In the genomic region with DNA sequence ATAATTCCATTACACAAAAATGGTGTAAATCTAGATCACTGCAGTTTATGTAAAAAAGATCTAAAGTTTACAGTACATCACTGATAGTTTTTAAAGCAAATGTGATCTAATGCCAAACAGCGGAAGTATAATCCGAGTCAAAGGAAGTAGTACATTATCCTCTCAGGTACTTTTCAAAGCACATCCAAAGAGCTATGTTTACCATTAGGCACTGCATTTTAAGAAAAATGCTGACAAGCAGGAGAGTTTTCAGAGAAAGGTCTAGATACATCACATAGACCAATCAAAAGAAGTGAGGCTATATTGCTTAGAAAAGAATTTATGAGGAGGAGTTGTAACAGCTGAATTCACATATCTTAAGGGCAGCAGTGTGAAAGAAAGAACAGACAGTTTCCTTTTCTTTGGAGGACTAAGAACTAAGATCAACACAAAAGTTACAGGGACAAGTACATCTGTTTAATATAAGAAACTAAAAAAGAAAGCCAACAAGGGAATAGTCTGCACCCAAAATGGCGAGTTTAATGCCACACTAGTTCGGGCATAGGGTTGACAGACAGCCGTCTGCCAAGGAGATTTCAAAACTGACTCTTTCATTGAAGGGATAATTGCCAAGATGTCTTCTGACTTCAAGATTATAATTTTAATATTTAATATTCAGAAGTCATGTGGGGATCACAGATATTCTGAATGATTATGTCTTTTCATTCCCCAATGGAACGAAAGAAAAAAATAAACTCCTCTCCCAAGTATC, we compare ENCODE assay signal across 8 cellular contexts. TPM values are rescaled to one million over a fixed set of nuclear protein-coding genes. Genes with fewer than 3 reads are reported as not detected.
DNase-seq lines count a peak whose midpoint lies in the region; ATAC-seq and TF ChIP-seq lines count a peak whose summit lies in the region.

No MANE protein-coding gene starts in this region.

- intact Hi-C loops in aorta (cut with DNase I) = loop anchor here (10.0 kb wide), 5 partner anchors 283 to 1277 kb away; a partner anchor contains a TSS

- H3K4me1 ChIP-seq in aorta (ENCODE audit: control insufficient read depth in 1 of 2, insufficient read depth in 2 of 2, low read length in 2 of 2) = no peaks in the 10 kb centered on the region

- TF ChIP-seq CTCF in GM12864 (IDR thresholded peaks at IDR 0.05; ENCODE audit: low read depth, low read length, missing control alignments) = no peak
- TF ChIP-seq CTCF in epithelial cell of esophagus (IDR thresholded peaks at IDR 0.05; ENCODE audit: insufficient read depth, low read depth, low read length, missing control alignments) = no peak
- no peak for TF ChIP-seq CTCF in retinal pigment epithelial cell (conservative IDR thresholded peaks at IDR 0.05; ENCODE audit: low read depth, low read length)

- H3K9me3 ChIP-seq in aorta (ENCODE audit: control insufficient read depth, low read length) = no peaks in the 10 kb centered on the region

- no peak for DNase-seq in GM12864 (ENCODE audit: low read depth)
- peak; percentile 71 for DNase-seq in OCI-M1 (lab: John Stamatoyannopoulos, UW)
- DNase-seq in epithelial cell of esophagus (ENCODE audit: low read depth) = no peak
- no peak for DNase-seq in retinal pigment epithelial cell (ENCODE audit: low read depth)
- no peak for DNase-seq in NCI-H1436 (lab: John Stamatoyannopoulos, UW)
- DNase-seq in aorta = no peak
- DNase-seq in NCI-H446 treated with DMSO at 0.1 percent for 48 hours (lab: John Stamatoyannopoulos, UW) = no peak

- H3K27ac ChIP-seq in aorta (ENCODE audit: low read depth in 1 of 2, low read length in 2 of 2) = no peak overlapping the region

- no peaks in the 10 kb centered on the region for H3K36me3 ChIP-seq in aorta (ENCODE audit: control insufficient read depth in 1 of 2, insufficient read depth in 2 of 2, low read length in 1 of 2)

- ATAC-seq in aorta (ENCODE audit: low FRiP score) (no peak), HG03196 (IDR thresholded peaks at IDR 0.05; ENCODE audit: unreplicated experiment) (no peak)

- no peaks in the 10 kb centered on the region for H3K27me3 ChIP-seq in aorta (ENCODE audit: control insufficient read depth in 1 of 2, insufficient read depth in 2 of 2, low read length in 1 of 2)

- 24 to 31% methylated on average over 6 of the region's 6 CpGs for WGBS in aorta, 2 donors

- H3K4me3 ChIP-seq in GM12864 (ENCODE audit: low read depth, low read length) = peak overlapping the region; percentile 79
- H3K4me3 ChIP-seq in epithelial cell of esophagus (ENCODE audit: low read length) = peak overlapping the region; percentile 94
- peak overlapping the region; percentile 85 for H3K4me3 ChIP-seq in retinal pigment epithelial cell (ENCODE audit: low read length)
- H3K4me3 ChIP-seq in aorta (ENCODE audit: low read length in 2 of 2) = peak overlapping the region in 1 of 2 donors; percentile 66

RNA-seq across cellular contexts. Expression of a gene that starts 1.4 kb away (rescaled TPM):
- total RNA-seq in aorta = 1 to 10 TPM; 5.3 to 8.0 TPM
- 1 to 10 TPM; 2.3 to 2.5 TPM for polyA plus RNA-seq in aorta
